17 cellular contexts compared by ENCODE assay signal in the genomic region with DNA sequence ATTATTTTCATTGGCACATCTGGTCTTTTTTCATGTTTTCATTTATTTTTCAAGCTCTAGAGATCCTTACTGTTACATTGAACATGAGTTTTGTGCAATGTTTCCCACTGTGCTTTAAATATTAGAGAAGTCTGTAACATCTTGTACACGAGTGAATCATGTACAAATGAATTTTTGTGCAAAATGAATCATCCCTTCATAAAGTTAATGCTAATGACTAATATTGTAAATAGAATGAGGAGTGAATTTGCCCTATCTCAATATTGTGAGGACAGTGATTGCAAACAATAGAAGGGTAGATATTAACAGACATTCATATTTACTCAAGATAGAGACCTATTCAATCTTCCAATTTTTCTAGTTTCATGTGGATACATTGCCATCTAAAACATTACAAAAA.
"Had no signal": no experiment of that assay in that cellular context is flagged by ENCODE, and none has a peak within 500 bp of the region (broad histone marks: within the 10 kb centered on the region; RNA-seq: fewer than 3 reads in every experiment).

No MANE protein-coding gene starts in this region.

- H3K27me3 ChIP-seq: cardiac muscle cell, colonic mucosa, gastroesophageal sphincter, heart right ventricle, neural progenitor cell, sigmoid colon had no signal

- H3K27ac ChIP-seq: cardiac muscle cell, colonic mucosa, gastroesophageal sphincter, heart right ventricle, neural progenitor cell, sigmoid colon, thoracic aorta had no signal

- H3K4me2 ChIP-seq: neural progenitor cell had no signal

- H3K9ac ChIP-seq: neural progenitor cell had no signal

- H3K4me3 ChIP-seq: cardiac muscle cell, colonic mucosa, gastroesophageal sphincter, heart right ventricle, neural progenitor cell, sigmoid colon, thoracic aorta had no signal

- H3K4me1 ChIP-seq: colonic mucosa, gastroesophageal sphincter, heart right ventricle, neural progenitor cell, sigmoid colon had no signal

- DNase-seq: activated B cell treated with CpG ODN at 0.5 μM for 24 hours; activated CD4-positive, alpha-beta T cell treated with anti-CD3 and anti-CD28 coated beads for 48 hours; activated CD8-positive, alpha-beta memory T cell treated with anti-CD3 and anti-CD28 coated beads, Interleukin-2, amount 50 U/mL, for 4 hours; activated CD8-positive, alpha-beta T cell treated with anti-CD3 and anti-CD28 coated beads, Interleukin-2, amount 10 ng/mL, durations not matched to agents 7 days and 5 days; activated effector memory CD4-positive, alpha-beta T cell treated with anti-CD3 and anti-CD28 coated beads, Interleukin-2, amount 50 U/mL, for 16 hours; activated T-cell treated with anti-CD3 and anti-CD28 coated beads, Interleukin-2, amount 50 U/mL, for 48 hours; colonic mucosa; heart right ventricle; naive B cell; sigmoid colon; stimulated activated CD4-positive, alpha-beta T cell treated with anti-CD3 and anti-CD28 coated beads, Interleukin-12 subunit alpha, Interleukin-12 subunit beta, amount 100 ng/mL, for 4 hours; stimulated activated CD4-positive, alpha-beta T cell treated with anti-CD3 and anti-CD28 coated beads, Interleukin-2, amount 100 ng/mL, for 24 hours had no signal

- ATAC-seq: activated CD8-positive, alpha-beta T cell treated with anti-CD3 and anti-CD28 coated beads, Interleukin-2, amount 10 ng/mL, durations not matched to agents 7 days and 5 days; gastroesophageal sphincter; heart right ventricle; stimulated activated effector memory CD8-positive, alpha-beta T cell treated with anti-CD3 and anti-CD28 coated beads, Interleukin-12 subunit alpha, Interleukin-12 subunit beta, amount 100 ng/mL, for 72 hours had no signal

- H3K9me3 ChIP-seq: colonic mucosa, sigmoid colon, thoracic aorta had no signal

- H3K36me3 ChIP-seq: cardiac muscle cell, colonic mucosa, gastroesophageal sphincter, heart right ventricle, neural progenitor cell, sigmoid colon, thoracic aorta had no signal

- H2AFZ ChIP-seq: neural progenitor cell had no signal
